In the genomic region with DNA sequence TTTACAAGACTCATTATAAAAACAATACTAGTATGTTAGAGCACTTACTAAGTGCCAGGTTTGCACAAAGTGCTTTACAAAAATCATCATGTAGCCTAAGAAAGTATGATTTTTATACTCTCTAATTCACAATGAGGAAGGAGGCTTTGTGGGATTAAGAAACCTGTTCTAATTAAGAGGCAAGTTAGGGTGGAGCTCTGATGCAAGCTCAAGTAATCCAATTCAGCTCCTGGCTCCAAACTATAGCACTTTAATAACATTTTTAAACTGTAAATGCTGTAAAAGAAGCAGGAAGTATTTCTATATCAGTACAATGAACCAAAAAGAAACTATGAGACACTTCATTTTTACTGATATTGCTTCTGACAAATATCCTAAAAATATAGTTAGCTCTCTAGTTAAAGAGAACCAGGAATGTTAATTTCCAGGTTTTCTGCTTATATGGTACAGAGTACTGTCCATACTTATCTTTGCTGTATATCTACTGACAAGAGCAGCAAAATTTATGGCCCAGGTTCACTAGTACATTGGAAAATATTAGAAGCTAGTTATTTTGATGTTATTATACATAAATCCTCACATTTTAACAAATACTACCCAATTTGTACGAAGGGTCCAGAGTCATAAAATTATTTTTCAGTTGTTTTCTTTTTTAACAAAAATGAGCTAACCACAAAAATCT, we compare ENCODE assay signal across 15 cellular contexts.
"Had no signal": no experiment of that assay in that cellular context is flagged by ENCODE, and none has a peak within 500 bp of the region (broad histone marks: within the 10 kb centered on the region; RNA-seq: fewer than 3 reads in every experiment).

No MANE protein-coding gene starts in this region.

- H3K27me3 ChIP-seq: esophagus muscularis mucosa, testis had no signal

- H3K27me3 Mint-ChIP-seq: activated naive CD4-positive, alpha-beta T cell treated with anti-CD3 and anti-CD28 coated beads, Interleukin-2, amount 10 ng/mL, durations not matched to agents 7 days and 5 days; activated T-helper 17 cell treated with anti-CD3 and anti-CD28 coated beads, Interleukin-2, amount 50 U/mL, for 72 hours; memory B cell; naive thymus-derived CD8-positive, alpha-beta T cell; stimulated activated naive CD8-positive, alpha-beta T cell treated with anti-CD3 and anti-CD28 coated beads, Interleukin-15, amount 100 ng/mL, for 72 hours had no signal

- H3K27ac Mint-ChIP-seq: activated naive CD4-positive, alpha-beta T cell treated with anti-CD3 and anti-CD28 coated beads, Interleukin-2, amount 10 ng/mL, durations not matched to agents 7 days and 5 days; activated T-helper 17 cell treated with anti-CD3 and anti-CD28 coated beads, Interleukin-2, amount 50 U/mL, for 72 hours; memory B cell; naive thymus-derived CD8-positive, alpha-beta T cell; stimulated activated naive CD8-positive, alpha-beta T cell treated with anti-CD3 and anti-CD28 coated beads, Interleukin-15, amount 100 ng/mL, for 72 hours had no signal

- DNase-seq: activated CD4-positive, alpha-beta T cell treated with anti-CD3 and anti-CD28 coated beads for 1 hour; activated CD4-positive, alpha-beta T cell treated with anti-CD3 and anti-CD28 coated beads, Interleukin-2, amount 50 U/mL, for 4 hours; activated naive CD4-positive, alpha-beta T cell treated with anti-CD3 and anti-CD28 coated beads, Interleukin-2, amount 10 ng/mL, durations not matched to agents 7 days and 5 days; activated T-cell treated with anti-CD3 and anti-CD28 coated beads for 4 hours; head of caudate nucleus; kidney glomerular epithelial cell; left ventricle myocardium superior; naive thymus-derived CD8-positive, alpha-beta T cell; stimulated activated CD4-positive, alpha-beta T cell treated with anti-CD3 and anti-CD28 coated beads, Interleukin-1b, Interleukin-23, amount 100 ng/mL, for 48 hours; stimulated activated naive CD8-positive, alpha-beta T cell treated with anti-CD3 and anti-CD28 coated beads, Interleukin-15, amount 100 ng/mL, for 72 hours; testis had no signal

- H3K4me3 ChIP-seq: esophagus muscularis mucosa, testis had no signal

- H3K4me3 Mint-ChIP-seq: activated naive CD4-positive, alpha-beta T cell treated with anti-CD3 and anti-CD28 coated beads, Interleukin-2, amount 10 ng/mL, durations not matched to agents 7 days and 5 days; activated T-helper 17 cell treated with anti-CD3 and anti-CD28 coated beads, Interleukin-2, amount 50 U/mL, for 72 hours; memory B cell; naive thymus-derived CD8-positive, alpha-beta T cell; stimulated activated naive CD8-positive, alpha-beta T cell treated with anti-CD3 and anti-CD28 coated beads, Interleukin-15, amount 100 ng/mL, for 72 hours had no signal

- ATAC-seq: activated T-helper 17 cell treated with anti-CD3 and anti-CD28 coated beads, Interleukin-2, amount 50 U/mL, for 72 hours; left ventricle myocardium superior; naive thymus-derived CD8-positive, alpha-beta T cell; stimulated activated naive CD8-positive, alpha-beta T cell treated with anti-CD3 and anti-CD28 coated beads, Interleukin-15, amount 100 ng/mL, for 72 hours had no signal

- H3K9me3 ChIP-seq: esophagus muscularis mucosa, testis had no signal

- H3K4me1 ChIP-seq: testis had no signal

- H3K27ac ChIP-seq: esophagus muscularis mucosa, testis, VCaP had no signal

- H3K36me3 Mint-ChIP-seq: activated naive CD4-positive, alpha-beta T cell treated with anti-CD3 and anti-CD28 coated beads, Interleukin-2, amount 10 ng/mL, durations not matched to agents 7 days and 5 days; memory B cell; naive thymus-derived CD8-positive, alpha-beta T cell had no signal

- H3K9me3 Mint-ChIP-seq: activated naive CD4-positive, alpha-beta T cell treated with anti-CD3 and anti-CD28 coated beads, Interleukin-2, amount 10 ng/mL, durations not matched to agents 7 days and 5 days; activated T-helper 17 cell treated with anti-CD3 and anti-CD28 coated beads, Interleukin-2, amount 50 U/mL, for 72 hours; memory B cell; naive thymus-derived CD8-positive, alpha-beta T cell; stimulated activated naive CD8-positive, alpha-beta T cell treated with anti-CD3 and anti-CD28 coated beads, Interleukin-15, amount 100 ng/mL, for 72 hours had no signal

- H3K36me3 ChIP-seq: esophagus muscularis mucosa had no signal

- H3K4me1 Mint-ChIP-seq: activated naive CD4-positive, alpha-beta T cell treated with anti-CD3 and anti-CD28 coated beads, Interleukin-2, amount 10 ng/mL, durations not matched to agents 7 days and 5 days; activated T-helper 17 cell treated with anti-CD3 and anti-CD28 coated beads, Interleukin-2, amount 50 U/mL, for 72 hours; memory B cell; stimulated activated naive CD8-positive, alpha-beta T cell treated with anti-CD3 and anti-CD28 coated beads, Interleukin-15, amount 100 ng/mL, for 72 hours had no signal
